ENCODE assay signal across 25 cellular contexts in genomic region chr6:21134401-21134800, GRCh38.
"Had no signal": no experiment of that assay in that cellular context is flagged by ENCODE, and none has a peak within 500 bp of the region (broad histone marks: within the 10 kb centered on the region; RNA-seq: fewer than 3 reads in every experiment).

No MANE protein-coding gene starts in this region.

- H3K4me3 Mint-ChIP-seq: activated CD8-positive, alpha-beta T cell treated with anti-CD3 and anti-CD28 coated beads, Interleukin-2, amount 10 ng/mL, durations not matched to agents 7 days and 5 days; activated naive CD4-positive, alpha-beta T cell treated with anti-CD3 and anti-CD28 coated beads, Interleukin-2, amount 50 U/mL, for 24 hours; activated naive CD8-positive, alpha-beta T cell treated with anti-CD3 and anti-CD28 coated beads, Interleukin-2, amount 50 U/mL, for 24 hours; T-helper 1 cell treated with Interleukin-12 subunit alpha and Interleukin-12 subunit beta and Interleukin-4 antibody, amounts not matched to agents 30 μg/mL and 1 μg/mL, for 36 hours; WTC11 had no signal

- H3K9me3 Mint-ChIP-seq: activated naive CD4-positive, alpha-beta T cell treated with anti-CD3 and anti-CD28 coated beads, Interleukin-2, amount 50 U/mL, for 24 hours; activated naive CD8-positive, alpha-beta T cell treated with anti-CD3 and anti-CD28 coated beads, Interleukin-2, amount 50 U/mL, for 24 hours; T-helper 1 cell treated with Interleukin-12 subunit alpha and Interleukin-12 subunit beta and Interleukin-4 antibody, amounts not matched to agents 30 μg/mL and 1 μg/mL, for 36 hours; WTC11 had no signal

- H3K4me3 ChIP-seq: Peyer's patch, SJCRH30 had no signal

- H3K27ac ChIP-seq: KMS-11, Peyer's patch, RWPE1, SJCRH30 had no signal

- H3K36me3 Mint-ChIP-seq: WTC11 had no signal

- DNase-seq: activated CD4-positive, alpha-beta T cell treated with anti-CD3 and anti-CD28 coated beads for 48 hours; activated CD4-positive, alpha-beta T cell treated with anti-CD3 and anti-CD28 coated beads, Interleukin-2, amount 50 U/mL, for 4 hours; activated CD4-positive, CD25-positive, alpha-beta regulatory T cell treated with anti-CD3 and anti-CD28 coated beads, Interleukin-2, amount 50 U/mL, for 72 hours; activated CD8-positive, alpha-beta memory T cell treated with anti-CD3 and anti-CD28 coated beads, Interleukin-2, amount 50 U/mL, for 48 hours; activated CD8-positive, alpha-beta T cell treated with anti-CD3 and anti-CD28 coated beads, Interleukin-2, amount 10 ng/mL, durations not matched to agents 7 days and 5 days; activated naive CD8-positive, alpha-beta T cell treated with anti-CD3 and anti-CD28 coated beads, Interleukin-2, amount 50 U/mL, for 24 hours; activated T-cell treated with anti-CD3 and anti-CD28 coated beads, Interleukin-2, amount 50 U/mL, for 1 hour; caudate nucleus; NCI-H1092 treated with DMSO at 0.1 percent for 48 hours; NCI-H1417 treated with DMSO at 0.1 percent for 48 hours; NCI-H1694; NCI-H2029; NCI-H2107; NCI-H2171 treated with DMSO at 0.1 percent for 48 hours; NCI-H345; NCI-H510A treated with DMSO at 0.1 percent for 48 hours; Peyer's patch; Right ventricle myocardium superior; SJCRH30 had no signal

- H3K36me3 ChIP-seq: Peyer's patch, SJCRH30 had no signal

- ATAC-seq: activated CD8-positive, alpha-beta T cell treated with anti-CD3 and anti-CD28 coated beads, Interleukin-2, amount 10 ng/mL, durations not matched to agents 7 days and 5 days; activated naive CD8-positive, alpha-beta T cell treated with anti-CD3 and anti-CD28 coated beads, Interleukin-2, amount 50 U/mL, for 24 hours; SK-N-SH treated with all-trans-retinoic acid at 6 μM for 48 hours; WTC11 had no signal

- H3K9me3 ChIP-seq: Peyer's patch, SJCRH30 had no signal

- H3K9ac ChIP-seq: KMS-11 had no signal

- H3K27me3 Mint-ChIP-seq: activated naive CD4-positive, alpha-beta T cell treated with anti-CD3 and anti-CD28 coated beads, Interleukin-2, amount 50 U/mL, for 24 hours; activated naive CD8-positive, alpha-beta T cell treated with anti-CD3 and anti-CD28 coated beads, Interleukin-2, amount 50 U/mL, for 24 hours had no signal

- H3K4me1 Mint-ChIP-seq: activated naive CD4-positive, alpha-beta T cell treated with anti-CD3 and anti-CD28 coated beads, Interleukin-2, amount 50 U/mL, for 24 hours; activated naive CD8-positive, alpha-beta T cell treated with anti-CD3 and anti-CD28 coated beads, Interleukin-2, amount 50 U/mL, for 24 hours had no signal

- H3K27ac Mint-ChIP-seq: activated CD8-positive, alpha-beta T cell treated with anti-CD3 and anti-CD28 coated beads, Interleukin-2, amount 10 ng/mL, durations not matched to agents 7 days and 5 days; activated naive CD4-positive, alpha-beta T cell treated with anti-CD3 and anti-CD28 coated beads, Interleukin-2, amount 50 U/mL, for 24 hours; activated naive CD8-positive, alpha-beta T cell treated with anti-CD3 and anti-CD28 coated beads, Interleukin-2, amount 50 U/mL, for 24 hours; T-helper 1 cell treated with Interleukin-12 subunit alpha and Interleukin-12 subunit beta and Interleukin-4 antibody, amounts not matched to agents 30 μg/mL and 1 μg/mL, for 36 hours; WTC11 had no signal
